22 cellular contexts compared by ENCODE assay signal in genomic region chr20:21384308-21384892, GRCh38. TPM values are rescaled to one million over a fixed set of nuclear protein-coding genes. Genes with fewer than 3 reads are reported as not detected.
A peak's percentile ranks its signal among the peaks of the same experiment; 100 is the strongest.
DNase-seq lines count a peak whose midpoint lies in the region; ATAC-seq, FAIRE-seq and TF ChIP-seq lines count a peak whose summit lies in the region.
"Had no signal": no experiment of that assay in that cellular context is flagged by ENCODE, and none has a peak within 500 bp of the region (broad histone marks: within the 10 kb centered on the region; RNA-seq: fewer than 3 reads in every experiment).

No MANE protein-coding gene starts in this region.

- H3K27ac ChIP-seq in A549 (no peak overlapping the region), HEK293 (ENCODE audit: extremely low read depth, low read depth, low read length) (no peak overlapping the region), thyroid gland (no peak overlapping the region)

- H3K27me3 ChIP-seq in thyroid gland, result no peaks in the 10 kb centered on the region
- H3K27me3 ChIP-seq: BE2C had no signal

- H3K36me3 ChIP-seq in HEK293 (ENCODE audit: control insufficient read depth in 2 of 2, insufficient read depth in 1 of 2, low read length in 2 of 2), result peaks cover 0 to 54% of the 10 kb centered on the region in 2 experiments; a peak in 2 of 3 replicates
- peaks cover 21 to 39% of the 10 kb centered on the region in 2 donors for H3K36me3 ChIP-seq in thyroid gland

- H3K9me3 ChIP-seq in A549 (no peaks in the 10 kb centered on the region), HEK293 (ENCODE audit: control insufficient read depth, insufficient read depth, low read depth, low read length) (no peaks in the 10 kb centered on the region), T-helper 17 cell (ENCODE audit: control insufficient read depth, low read length, poor library complexity, severe bottlenecking) (no peaks in the 10 kb centered on the region), thyroid gland (no peaks in the 10 kb centered on the region)
- H3K9me3 ChIP-seq: BE2C had no signal

- H3K36me3 Mint-ChIP-seq in T-helper 17 cell (ENCODE audit: low read depth), result no peaks in the 10 kb centered on the region

- H3K27ac Mint-ChIP-seq in T-helper 17 cell, result no peak overlapping the region
- H3K27ac Mint-ChIP-seq: CD4-positive, CD25-positive, alpha-beta regulatory T cell; H9 had no signal

- H3K4me1 Mint-ChIP-seq in T-helper 17 cell, result no peaks in the 10 kb centered on the region
- H3K4me1 Mint-ChIP-seq: CD8-positive, alpha-beta memory T cell had no signal

- TF ChIP-seq CTCF in A549 (IDR thresholded peaks at IDR 0.05) (no peak), HEK293 (tag by site-specific recombination; IDR thresholded peaks at IDR 0.05) (no peak), thyroid gland (IDR thresholded peaks at IDR 0.05) (no peak)

- no peaks in the 10 kb centered on the region for H3K27me3 Mint-ChIP-seq in T-helper 17 cell
- H3K27me3 Mint-ChIP-seq: CD4-positive, CD25-positive, alpha-beta regulatory T cell; CD8-positive, alpha-beta memory T cell had no signal

- no peak for TF ChIP-seq EP300 in A549 (IDR thresholded peaks at IDR 0.05)

- peak; percentile 36 for FAIRE-seq in A549 (lab: Jason Lieb, UNC)
- FAIRE-seq: GM12878, H1 had no signal

- TF ChIP-seq RAD21 in A549 (conservative IDR thresholded peaks at IDR 0.05 in 1 of 2, IDR thresholded peaks at IDR 0.05 in 1 of 2), result no peak

- no peak overlapping the region for H3K4me2 ChIP-seq in A549

- POLR2A ChIA-PET in A549 (lab: Yijun Ruan, JAX), result no interaction called here
- POLR2A ChIA-PET in HEK293 (lab: Yijun Ruan, JAX), result no interaction called here

- H3K4me3 Mint-ChIP-seq in T-helper 17 cell, result peak overlapping the region; percentile 25
- H3K4me3 Mint-ChIP-seq: CD4-positive, CD25-positive, alpha-beta regulatory T cell; CD8-positive, alpha-beta memory T cell; H9 had no signal

- WGBS in A549 (ENCODE audit: missing lambda C conversion rate), result 92% methylated on average over 5 of the region's 5 CpGs
- 49 to 62% methylated on average over 5 of the region's 5 CpGs for WGBS in thyroid gland, 2 donors

- no peak for TF ChIP-seq POLR2A in A549 (IDR thresholded peaks at IDR 0.05; ENCODE audit: low read length)
- no peak for TF ChIP-seq POLR2A in thyroid gland (IDR thresholded peaks at IDR 0.05)

- no peak for DNase-seq in A549 (ENCODE audit: low read depth in 1 of 2, low spot score in 1 of 2)
- DNase-seq in T-helper 17 cell, result no peak
- DNase-seq in thyroid gland, result peak; percentile 64 to 66
- no peak for DNase-seq in activated naive CD4-positive, alpha-beta T cell (lab: John Stamatoyannopoulos, UW)
- no peak for DNase-seq in iPS-NIHi11 (ENCODE audit: low spot score)
- DNase-seq: ACHN; BE2C; C1 segment of cervical spinal cord; CD4-positive, CD25-positive, alpha-beta regulatory T cell; CD8-positive, alpha-beta memory T cell; COR-L47; DMS 273 treated with DMSO at 0.1 percent for 48 hours; DMS53; DND-41; EL; H9 had no signal

- intact Hi-C loops in thyroid gland (cut with DNase I), result no loop called here

- CTCF ChIA-PET in A549 (lab: Yijun Ruan, JAX) (interaction anchor here (0.7 to 1.9 kb wide), 3 partner anchors 11 to 149 kb away, joined by 3 to 9 read pairs (median 3); no protein-coding TSS in a partner anchor), HEK293 (lab: Yijun Ruan, JAX) (no interaction called here)

- H3K4me3 ChIP-seq in A549 (no peak overlapping the region), HEK293 (ENCODE audit: low read depth, low read length) (no peak overlapping the region), thyroid gland (replicated peaks in 1 of 3) (no peak overlapping the region)
- H3K4me3 ChIP-seq: GM12878 had no signal

- H3K4me1 ChIP-seq in A549 (no peaks in the 10 kb centered on the region), HEK293 (ENCODE audit: control insufficient read depth, insufficient read depth, low read length) (peaks cover 13% of the 10 kb centered on the region; the same call in 1 of the 2 replicates), thyroid gland (no peaks in the 10 kb centered on the region)

- no peak for ATAC-seq in A549
- ATAC-seq in T-helper 17 cell, result no peak
- ATAC-seq: GM12878 had no signal

TF ChIP-seq in A549, 52 proteins besides CTCF, POLR2A, EP300 and RAD21 (continues in another document):
- TF ChIP-seq POLR2AphosphoS2 (conservative IDR thresholded peaks at IDR 0.05; ENCODE audit: low read length) (no peak), TFCP2L1 (CRISPR knock-in tag; IDR thresholded peaks at IDR 0.05) (no peak), REST (IDR thresholded peaks at IDR 0.05) (no peak), ESRRA (IDR thresholded peaks at IDR 0.05; ENCODE audit: borderline replicate concordance, low read length) (no peak), HOXA7 (CRISPR knock-in tag; IDR thresholded peaks at IDR 0.05) (no peak)

TF ChIP-seq in HEK293, 187 proteins besides CTCF, POLR2A, EP300 and RAD21:
- TF ChIP-seq GLIS1 (tag by site-specific recombination; IDR thresholded peaks at IDR 0.05) (0 out of 2 replicates have a peak, but pooled peaks have one; percentile 18), ZNF175 (tag by site-specific recombination; IDR thresholded peaks at IDR 0.05) (no peak)

RNA-seq across cellular contexts. Expression of gene NKX2-4, which starts 12.9 kb away (rescaled TPM):
- polyA plus RNA-seq in A549 (2011; rRNA removed), result not detected in 2 replicates
- polyA plus RNA-seq in A549 (2012; cell fraction: cytosol; rRNA removed), result 0.01 and 0.03 TPM in 2 replicates
- not detected in 2 replicates for polyA plus RNA-seq in A549 (2012; cell fraction: nucleus; rRNA removed)
- not detected in 3 replicates for polyA plus RNA-seq in A549 (2017; fragmentation: RNase III; extraction: RNeasy Plus Mini Kit Qiagen cat#74134 plus additional on column Dnase treatment)
- polyA minus RNA-seq in A549 (2011; rRNA and poly(A)+ RNA removed), result not detected in 2 replicates
- total RNA-seq in T-helper 17 cell, result not detected
- under 1 TPM in 1 of 4 donors, not detected in 3; 0.11 TPM for total RNA-seq in thyroid gland
- total RNA-seq: A172; CD4-positive, CD25-positive, alpha-beta regulatory T cell; CD8-positive, alpha-beta memory T cell; G401; GM12878; HT-29 had no signal
- polyA plus RNA-seq: CD4-positive, CD25-positive, alpha-beta regulatory T cell; CD8-positive, alpha-beta memory T cell; GM12878 had no signal

Comparison
In these comparisons a context has a peak if more than half of its experiments do, and no peak if none do; other contexts are left out.
1. DNase-seq: peak in thyroid gland (2 of 2); none in A549 (0 of 2), T-helper 17 cell (0 of 3), activated naive CD4-positive, alpha-beta T cell (0 of 4) and iPS-NIHi11 (single experiment).